In genomic region chr4:100106982-100107381, GRCh38 we compare ENCODE assay signal across 10 cellular contexts.
DNase-seq lines count a peak whose midpoint lies in the region; ATAC-seq and TF ChIP-seq lines count a peak whose summit lies in the region.
"Had no signal": no experiment of that assay in that cellular context is flagged by ENCODE, and none has a peak within 500 bp of the region (broad histone marks: within the 10 kb centered on the region; RNA-seq: fewer than 3 reads in every experiment).

No MANE protein-coding gene starts in this region.

- CTCF ChIA-PET in OCI-LY7 (lab: Charles Lee; ENCODE audit: unreplicated experiment), result no interaction called here

- H3K4me1 ChIP-seq in OCI-LY7 (ENCODE audit: insufficient read depth, low read length, poor library complexity, severe bottlenecking) (peaks cover 23% of the 10 kb centered on the region), esophagus muscularis mucosa (no peaks in the 10 kb centered on the region)

- no peaks in the 10 kb centered on the region for H3K79me2 ChIP-seq in OCI-LY7 (ENCODE audit: insufficient read depth, low read depth, low read length)

- no peaks in the 10 kb centered on the region for H3K9me3 ChIP-seq in OCI-LY7 (ENCODE audit: low read length)
- no peaks in the 10 kb centered on the region for H3K9me3 ChIP-seq in esophagus muscularis mucosa

- peaks cover 4% of the 10 kb centered on the region for H3K9me3 Mint-ChIP-seq in activated CD4-positive, alpha-beta T cell treated with anti-CD3 and anti-CD28 coated beads, Interleukin-2, amount 10 ng/mL, durations not matched to agents 24 days and 14 days
- H3K9me3 Mint-ChIP-seq: dendritic cell treated with granulocyte-macrophage colony-stimulating factor and Interleukin-4, amounts not matched to agents 40 ng/mL and 50 ng/mL, for 4 days had no signal

- no peak for TF ChIP-seq POLR2A in esophagus muscularis mucosa (IDR thresholded peaks at IDR 0.05; ENCODE audit: low read depth)

- H3K36me3 Mint-ChIP-seq in activated CD4-positive, alpha-beta T cell treated with anti-CD3 and anti-CD28 coated beads, Interleukin-2, amount 10 ng/mL, durations not matched to agents 24 days and 14 days (ENCODE audit: low read depth), result no peaks in the 10 kb centered on the region

- WGBS in esophagus muscularis mucosa, result 68% methylated on average over 1 of the region's 1 CpG

- H3K4me3 ChIP-seq in OCI-LY7 (ENCODE audit: low read depth, low read length, poor library complexity, severe bottlenecking) (peak overlapping the region; percentile 16), esophagus muscularis mucosa (no peak overlapping the region)

- H3K36me3 ChIP-seq in OCI-LY7 (ENCODE audit: insufficient read depth, low read length), result no peaks in the 10 kb centered on the region
- no peaks in the 10 kb centered on the region for H3K36me3 ChIP-seq in esophagus muscularis mucosa

- ATAC-seq in HG02970 (IDR thresholded peaks at IDR 0.05; ENCODE audit: low FRiP score, unreplicated experiment), result peak; percentile 93
- peak; percentile 91 for ATAC-seq in stimulated activated naive CD8-positive, alpha-beta T cell treated with anti-CD3 and anti-CD28 coated beads, Interleukin-15, Interleukin-2, amounts not matched to agents 100 U/mL and 50 U/mL, for 24 hours

- H3K4me3 Mint-ChIP-seq in activated CD4-positive, alpha-beta T cell treated with anti-CD3 and anti-CD28 coated beads, Interleukin-2, amount 10 ng/mL, durations not matched to agents 24 days and 14 days, result peak overlapping the region; percentile 24
- H3K4me3 Mint-ChIP-seq: dendritic cell treated with granulocyte-macrophage colony-stimulating factor and Interleukin-4, amounts not matched to agents 40 ng/mL and 50 ng/mL, for 4 days had no signal

- intact Hi-C loops in activated CD4-positive, alpha-beta T cell treated with anti-CD3 and anti-CD28 coated beads, Interleukin-2, amount 10 ng/mL, durations not matched to agents 24 days and 14 days (cut with micrococcal nuclease), result no loop called here
- intact Hi-C loops in OCI-LY7 (cut with micrococcal nuclease; ENCODE audit: unreplicated experiment), result loop anchor here (2.0 kb wide), 1 partner anchor 60 kb away; no protein-coding TSS in a partner anchor
- intact Hi-C loops in esophagus muscularis mucosa (cut with DNase I), result loop anchor here (5.0 kb wide), 1 partner anchor 620 kb away; no protein-coding TSS in a partner anchor

- no peaks in the 10 kb centered on the region for H3K27me3 Mint-ChIP-seq in activated CD4-positive, alpha-beta T cell treated with anti-CD3 and anti-CD28 coated beads, Interleukin-2, amount 10 ng/mL, durations not matched to agents 24 days and 14 days
- H3K27me3 Mint-ChIP-seq: dendritic cell treated with granulocyte-macrophage colony-stimulating factor and Interleukin-4, amounts not matched to agents 40 ng/mL and 50 ng/mL, for 4 days had no signal

- H3K4me2 ChIP-seq in OCI-LY7 (ENCODE audit: low read length), result peak overlapping the region; percentile 54

- no peaks in the 10 kb centered on the region for H4K20me1 ChIP-seq in OCI-LY7 (ENCODE audit: insufficient read depth, low read length)

- H3K27ac Mint-ChIP-seq in activated CD4-positive, alpha-beta T cell treated with anti-CD3 and anti-CD28 coated beads, Interleukin-2, amount 10 ng/mL, durations not matched to agents 24 days and 14 days, result no peak overlapping the region
- H3K27ac Mint-ChIP-seq: dendritic cell treated with granulocyte-macrophage colony-stimulating factor and Interleukin-4, amounts not matched to agents 40 ng/mL and 50 ng/mL, for 4 days had no signal

- BruUV-seq in OCI-LY7 (replicated peaks; lab: Mats Ljungman, UMichigan), result no TSS peak

- DNase-seq in activated CD4-positive, alpha-beta T cell treated with anti-CD3 and anti-CD28 coated beads, Interleukin-2, amount 10 ng/mL, durations not matched to agents 24 days and 14 days, result peak; percentile 81
- no peak for DNase-seq in activated CD4-positive, alpha-beta T cell treated with anti-CD3 and anti-CD28 coated beads, Interleukin-2, amount 50 U/mL, for 48 hours
- DNase-seq in OCI-LY7 (ENCODE audit: low spot score) (peak; percentile 72), esophagus muscularis mucosa (ENCODE audit: extremely low spot score) (no peak), NCI-H2196 treated with DMSO at 0.1 percent for 48 hours (lab: John Stamatoyannopoulos, UW; ENCODE audit: unreplicated experiment) (no peak), RKO (ENCODE audit: low spot score) (no peak)
- peak; percentile 47 for DNase-seq in stimulated activated naive CD8-positive, alpha-beta T cell treated with anti-CD3 and anti-CD28 coated beads, Interleukin-15, Interleukin-2, amounts not matched to agents 100 U/mL and 50 U/mL, for 24 hours
- DNase-seq: T-helper 9 cell had no signal

- TF ChIP-seq EP300 in esophagus muscularis mucosa (IDR thresholded peaks at IDR 0.05), result no peak

- H3K27ac ChIP-seq in OCI-LY7 (ENCODE audit: low read depth, low read length, poor library complexity, severe bottlenecking) (no peak overlapping the region), esophagus muscularis mucosa (replicated peaks in 1 of 4) (no peak overlapping the region)

- peaks cover 27% of the 10 kb centered on the region for H3K4me1 Mint-ChIP-seq in activated CD4-positive, alpha-beta T cell treated with anti-CD3 and anti-CD28 coated beads, Interleukin-2, amount 10 ng/mL, durations not matched to agents 24 days and 14 days

- POLR2A ChIA-PET in OCI-LY7 (lab: Charles Lee), result interaction anchor here (0.6 to 1.7 kb wide), 4 partner anchors 9 to 1920 kb away, joined by 3 to 5 read pairs (median 4); no protein-coding TSS in a partner anchor

- no peaks in the 10 kb centered on the region for H3K27me3 ChIP-seq in esophagus muscularis mucosa

- no peak overlapping the region for H2AFZ ChIP-seq in OCI-LY7 (ENCODE audit: low read length)

- TF ChIP-seq CTCF in OCI-LY7 (conservative IDR thresholded peaks at IDR 0.05; ENCODE audit: low read length), result no peak
- no peak for TF ChIP-seq CTCF in esophagus muscularis mucosa (IDR thresholded peaks at IDR 0.05)

- H3K9me2 ChIP-seq in OCI-LY7 (ENCODE audit: insufficient read depth, low read length), result no peaks in the 10 kb centered on the region

Comparison
In these comparisons a context has a peak if more than half of its experiments do, and no peak if none do; other contexts are left out.
1. DNase-seq: peak in activated CD4-positive, alpha-beta T cell treated with anti-CD3 and anti-CD28 coated beads, Interleukin-2, amount 10 ng/mL, durations not matched to agents 24 days and 14 days (single experiment), OCI-LY7 (single experiment) and stimulated activated naive CD8-positive, alpha-beta T cell treated with anti-CD3 and anti-CD28 coated beads, Interleukin-15, Interleukin-2, amounts not matched to agents 100 U/mL and 50 U/mL, for 24 hours (single experiment); none in activated CD4-positive, alpha-beta T cell treated with anti-CD3 and anti-CD28 coated beads, Interleukin-2, amount 50 U/mL, for 48 hours (0 of 2), esophagus muscularis mucosa (single experiment), NCI-H2196 treated with DMSO at 0.1 percent for 48 hours (single experiment) and RKO (single experiment).